9 cellular contexts compared by ENCODE assay signal in genomic region chr16:90046971-90047713, GRCh38. TPM values are rescaled to one million over a fixed set of nuclear protein-coding genes. Genes with fewer than 3 reads are reported as not detected.
DNase-seq lines count a peak whose midpoint lies in the region; TF ChIP-seq lines count a peak whose summit lies in the region.
"Had no signal": no experiment of that assay in that cellular context is flagged by ENCODE, and none has a peak within 500 bp of the region (broad histone marks: within the 10 kb centered on the region; RNA-seq: fewer than 3 reads in every experiment).

No MANE protein-coding gene starts in this region.

- TF ChIP-seq RAD21 in liver (IDR thresholded peaks at IDR 0.05): no peak

- H3K27ac ChIP-seq in colonic mucosa (no peak overlapping the region), liver (ENCODE audit: low read depth in 1 of 2, low read length in 2 of 2) (peak overlapping the region; percentile 83 to 94), tibial artery (no peak overlapping the region)

- H3K27me3 ChIP-seq in colonic mucosa (no peaks in the 10 kb centered on the region), liver (ENCODE audit: control insufficient read depth in 4 of 4, insufficient read depth in 4 of 4, low read length in 3 of 4) (no peaks in the 10 kb centered on the region), tibial artery (peaks cover 0 to 27% of the 10 kb centered on the region in 2 donors)

- H3K4me3 ChIP-seq in colonic mucosa (peak overlapping the region; percentile 36), liver (ENCODE audit: low read depth in 1 of 3, low read length in 3 of 3) (peak overlapping the region; percentile 36 to 48 (median 46)), tibial artery (peak overlapping the region; percentile 39 to 42)

- WGBS in liver: 2% methylated on average over 40 of the region's 40 CpGs

- intact Hi-C loops in colonic mucosa (cut with DNase I) (no loop called here), tibial artery (cut with DNase I; ENCODE audit: low total_unique reads) (no loop called here)

- H3K9ac ChIP-seq in colonic mucosa (ENCODE audit: low read depth in 2 of 2, low read length in 2 of 2): peak overlapping the region in 1 of 2 donors; percentile 55
- peak overlapping the region; percentile 12 to 43 for H3K9ac ChIP-seq in liver (ENCODE audit: low read depth in 1 of 2, low read length in 2 of 2)

- TF ChIP-seq CTCF in colonic mucosa (IDR thresholded peaks at IDR 0.05) (no peak), liver (IDR thresholded peaks at IDR 0.05; ENCODE audit: low read depth, low read length, missing input control) (no peak), tibial artery (IDR thresholded peaks at IDR 0.05) (no peak)

- peaks cover 10% of the 10 kb centered on the region for H3K4me1 ChIP-seq in colonic mucosa
- H3K4me1 ChIP-seq in liver (ENCODE audit: control insufficient read depth in 4 of 4, insufficient read depth in 4 of 4, low read length in 3 of 4): peaks cover 0 to 17% (median 8%) of the 10 kb centered on the region in 4 donors
- peaks cover 0 to 18% (median 13%) of the 10 kb centered on the region in 4 donors for H3K4me1 ChIP-seq in tibial artery

- H3K9me3 ChIP-seq in colonic mucosa: no peaks in the 10 kb centered on the region
- no peaks in the 10 kb centered on the region for H3K9me3 ChIP-seq in liver (ENCODE audit: control insufficient read depth in 4 of 4, low read length in 3 of 4)
- H3K9me3 ChIP-seq in tibial artery: no peaks in the 10 kb centered on the region

- H3K36me3 ChIP-seq in colonic mucosa (peaks cover 7% of the 10 kb centered on the region), liver (ENCODE audit: control insufficient read depth in 4 of 4, insufficient read depth in 3 of 4, low read depth in 1 of 4, low read length in 3 of 4) (peaks cover 0 to 18% (median 7%) of the 10 kb centered on the region in 4 donors), tibial artery (peaks cover 0 to 17% (median 15%) of the 10 kb centered on the region in 3 donors)

- DNase-seq in NCI-H748 (lab: John Stamatoyannopoulos, UW; ENCODE audit: unreplicated experiment) (peak; percentile 47), NCI-H748 treated with DMSO at 0.1 percent for 48 hours (lab: John Stamatoyannopoulos, UW) (no peak), colonic mucosa (no peak), tibial artery (peak; percentile 60 to 87), GDM1 (lab: John Stamatoyannopoulos, UW) (no peak), DMS79 (lab: John Stamatoyannopoulos, UW) (no peak), NCI-H2081 treated with DMSO at 0.1 percent for 48 hours (lab: John Stamatoyannopoulos, UW) (no peak)

TF ChIP-seq in liver, 16 proteins besides CTCF, POLR2A, EP300 and RAD21:
- TF ChIP-seq, protein P1, sequence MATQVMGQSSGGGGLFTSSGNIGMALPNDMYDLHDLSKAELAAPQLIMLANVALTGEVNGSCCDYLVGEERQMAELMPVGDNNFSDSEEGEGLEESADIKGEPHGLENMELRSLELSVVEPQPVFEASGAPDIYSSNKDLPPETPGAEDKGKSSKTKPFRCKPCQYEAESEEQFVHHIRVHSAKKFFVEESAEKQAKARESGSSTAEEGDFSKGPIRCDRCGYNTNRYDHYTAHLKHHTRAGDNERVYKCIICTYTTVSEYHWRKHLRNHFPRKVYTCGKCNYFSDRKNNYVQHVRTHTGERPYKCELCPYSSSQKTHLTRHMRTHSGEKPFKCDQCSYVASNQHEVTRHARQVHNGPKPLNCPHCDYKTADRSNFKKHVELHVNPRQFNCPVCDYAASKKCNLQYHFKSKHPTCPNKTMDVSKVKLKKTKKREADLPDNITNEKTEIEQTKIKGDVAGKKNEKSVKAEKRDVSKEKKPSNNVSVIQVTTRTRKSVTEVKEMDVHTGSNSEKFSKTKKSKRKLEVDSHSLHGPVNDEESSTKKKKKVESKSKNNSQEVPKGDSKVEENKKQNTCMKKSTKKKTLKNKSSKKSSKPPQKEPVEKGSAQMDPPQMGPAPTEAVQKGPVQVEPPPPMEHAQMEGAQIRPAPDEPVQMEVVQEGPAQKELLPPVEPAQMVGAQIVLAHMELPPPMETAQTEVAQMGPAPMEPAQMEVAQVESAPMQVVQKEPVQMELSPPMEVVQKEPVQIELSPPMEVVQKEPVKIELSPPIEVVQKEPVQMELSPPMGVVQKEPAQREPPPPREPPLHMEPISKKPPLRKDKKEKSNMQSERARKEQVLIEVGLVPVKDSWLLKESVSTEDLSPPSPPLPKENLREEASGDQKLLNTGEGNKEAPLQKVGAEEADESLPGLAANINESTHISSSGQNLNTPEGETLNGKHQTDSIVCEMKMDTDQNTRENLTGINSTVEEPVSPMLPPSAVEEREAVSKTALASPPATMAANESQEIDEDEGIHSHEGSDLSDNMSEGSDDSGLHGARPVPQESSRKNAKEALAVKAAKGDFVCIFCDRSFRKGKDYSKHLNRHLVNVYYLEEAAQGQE (IDR thresholded peaks at IDR 0.05): peak; percentile 61
- TF ChIP-seq SP1 (IDR thresholded peaks at IDR 0.05) (peak; percentile 85), ATF3 (IDR thresholded peaks at IDR 0.05) (no peak), GABPA (IDR thresholded peaks at IDR 0.05 in 1 of 2, conservative IDR thresholded peaks at IDR 0.05 in 1 of 2) (peak in 1 of 2 donors; percentile 79), MAX (IDR thresholded peaks at IDR 0.05) (no peak), RXRA (IDR thresholded peaks at IDR 0.05) (peak in 1 of 2 donors; percentile 54), YY1 (IDR thresholded peaks at IDR 0.05) (peak; percentile 18), FOXA2 (IDR thresholded peaks at IDR 0.05) (peak; percentile 44), TAF1 (conservative IDR thresholded peaks at IDR 0.05) (no peak), EGR1 (IDR thresholded peaks at IDR 0.05; ENCODE audit: low read depth in 2 of 2) (peak in 1 of 2 donors; percentile 5), HNF4A (conservative IDR thresholded peaks at IDR 0.05) (peak; percentile 77 to 82)

RNA-seq across cellular contexts. Expression of gene DBNDD1, which starts 27.9 kb away (rescaled TPM):
- total RNA-seq in colonic mucosa: 1 to 10 TPM; 2.2 to 5.5 TPM
- under 1 TPM; 0.09 to 0.50 TPM for total RNA-seq in liver
- polyA plus RNA-seq in liver: 1 to 10 TPM; 1.1 to 1.5 TPM

RNA-seq across cellular contexts. Expression of gene PRDM7, which starts 30.0 kb away (rescaled TPM):
- total RNA-seq in colonic mucosa: not detected
- not detected for total RNA-seq in liver
- polyA plus RNA-seq in liver: not detected
- total RNA-seq: T-helper 2 cell treated with Interferon-gamma antibody and Interleukin-4, amounts not matched to agents 100 ng/mL and 5 ng/mL, for 36 hours had no signal

Comparison
In these comparisons a context has a peak if more than half of its experiments do, and no peak if none do; other contexts are left out.
1. DNase-seq: peak in NCI-H748 (single experiment) and tibial artery (2 of 2); none in NCI-H748 treated with DMSO at 0.1 percent for 48 hours (single experiment), colonic mucosa (single experiment), GDM1 (single experiment), DMS79 (single experiment) and NCI-H2081 treated with DMSO at 0.1 percent for 48 hours (single experiment).
2. H3K27ac ChIP-seq: peak in liver (2 of 2); none in colonic mucosa (single experiment) and tibial artery (0 of 2).
3. Peak in every context shown above with its lines, with median percentiles within 50 percentile points of each other: H3K4me3 ChIP-seq.